ENCODE assay signal across 8 cellular contexts in genomic region chr15:75597667-75598341, GRCh38. TPM values are rescaled to one million over a fixed set of nuclear protein-coding genes. Genes with fewer than 3 reads are reported as not detected.
A peak's percentile ranks its signal among the peaks of the same experiment; 100 is the strongest.
DNase-seq lines count a peak whose midpoint lies in the region; ATAC-seq and TF ChIP-seq lines count a peak whose summit lies in the region.

No MANE protein-coding gene starts in this region.

- no peak overlapping the region for H3K27ac Mint-ChIP-seq in Caco-2 (ENCODE audit: unreplicated experiment)

- peaks cover 6% of the 10 kb centered on the region for H3K36me3 Mint-ChIP-seq in Caco-2 (ENCODE audit: insufficient read depth, unreplicated experiment)

- no peak overlapping the region for H3K27ac ChIP-seq in MM.1S (ENCODE audit: low read length)
- no peak overlapping the region for H3K27ac ChIP-seq in adrenal gland
- H3K27ac ChIP-seq in lower lobe of right lung, result peak overlapping the region; percentile 18
- no peak overlapping the region for H3K27ac ChIP-seq in smooth muscle cell (ENCODE audit: low read depth)

- CTCF ChIA-PET in Caco-2 (lab: Charles Lee), result interaction anchor here (0.6 to 1.8 kb wide), 4 partner anchors 19 to 89 kb away, joined by 3 to 7 read pairs (median 4); partner anchors contain the start of gene PTPN9

- no peaks in the 10 kb centered on the region for H3K9me2 ChIP-seq in MM.1S (replicated peaks; ENCODE audit: insufficient read depth, low read length)

- BruUV-seq in Caco-2 (replicated peaks; lab: Mats Ljungman, UMichigan), result no TSS peak

- H2AFZ ChIP-seq in MM.1S (ENCODE audit: low read length) (no peak overlapping the region), smooth muscle cell (ENCODE audit: low read depth) (no peak overlapping the region)

- H3K4me2 ChIP-seq in MM.1S (ENCODE audit: low read depth, low read length) (no peak overlapping the region), smooth muscle cell (no peak overlapping the region)

- peak; percentile 41 to 48 for ATAC-seq in lower lobe of right lung
- ATAC-seq in HG03097 (IDR thresholded peaks at IDR 0.05; ENCODE audit: low FRiP score, unreplicated experiment), result no peak
- no peak for ATAC-seq in GM19397 (IDR thresholded peaks at IDR 0.05; ENCODE audit: unreplicated experiment)
- ATAC-seq in HG03135 (IDR thresholded peaks at IDR 0.05; ENCODE audit: unreplicated experiment), result no peak

- H3F3A ChIP-seq in MM.1S (ENCODE audit: insufficient read depth, low read length) (no peaks in the 10 kb centered on the region; the same call in 1 of the 2 replicates), smooth muscle cell (ENCODE audit: low read depth) (no peaks in the 10 kb centered on the region)

- peaks cover 19% of the 10 kb centered on the region for H3K4me1 Mint-ChIP-seq in Caco-2 (ENCODE audit: low read depth, unreplicated experiment)

- TF ChIP-seq CTCF in Caco-2 (IDR thresholded peaks at IDR 0.05; ENCODE audit: insufficient read depth in 1 of 2, low read depth in 1 of 2, low read length in 1 of 2, severe bottlenecking in 1 of 2, unreplicated experiment in 1 of 2) (peak; percentile 6 to 18), MM.1S (IDR thresholded peaks at IDR 0.05; ENCODE audit: low read length) (peak; percentile 37), adrenal gland (IDR thresholded peaks at IDR 0.05) (peak in 5 of 6 experiments; percentile 30 to 35 (median 33)), lower lobe of right lung (IDR thresholded peaks at IDR 0.05) (peak; percentile 50), smooth muscle cell (IDR thresholded peaks at IDR 0.05; ENCODE audit: borderline replicate concordance, insufficient read depth, poor library complexity, severe bottlenecking) (no peak)

- WGBS in adrenal gland, 4 donors, result 74 to 81% (median 77%) methylated on average over 3 of the region's 3 CpGs
- WGBS in smooth muscle cell (ENCODE audit: low lambda C conversion rate), result 89% methylated on average over 3 of the region's 3 CpGs

- H3K9me3 ChIP-seq in Caco-2 (no peaks in the 10 kb centered on the region), MM.1S (replicated peaks; ENCODE audit: insufficient read depth, low read length) (no peaks in the 10 kb centered on the region), adrenal gland (replicated peaks in 1 of 3) (no peaks in the 10 kb centered on the region), lower lobe of right lung (no peaks in the 10 kb centered on the region), smooth muscle cell (replicated peaks; ENCODE audit: low read depth) (no peaks in the 10 kb centered on the region)

- no peaks in the 10 kb centered on the region for H3K27me3 Mint-ChIP-seq in Caco-2 (ENCODE audit: insufficient read depth, unreplicated experiment)

- TF ChIP-seq POLR2A in adrenal gland (IDR thresholded peaks at IDR 0.05), result no peak

- H3K79me2 ChIP-seq in MM.1S (ENCODE audit: low read length) (no peaks in the 10 kb centered on the region), smooth muscle cell (ENCODE audit: low read depth) (no peaks in the 10 kb centered on the region)

- H3K36me3 ChIP-seq in Caco-2 (ENCODE audit: control insufficient read depth, insufficient read depth, low read length), result no peaks in the 10 kb centered on the region; the same call in none of the 2 replicates
- H3K36me3 ChIP-seq in MM.1S (replicated peaks; ENCODE audit: insufficient read depth, low read length), result no peaks in the 10 kb centered on the region
- H3K36me3 ChIP-seq in adrenal gland (replicated peaks in 1 of 2), result peaks cover 0 to 59% of the 10 kb centered on the region in 2 donors
- H3K36me3 ChIP-seq in lower lobe of right lung, result peaks cover 71% of the 10 kb centered on the region
- H3K36me3 ChIP-seq in smooth muscle cell (ENCODE audit: low read depth), result no peaks in the 10 kb centered on the region

- no peak overlapping the region for H3K4me3 ChIP-seq in Caco-2 (ENCODE audit: low read depth, low read length)
- no peak overlapping the region for H3K4me3 ChIP-seq in MM.1S (ENCODE audit: low read length)
- H3K4me3 ChIP-seq in adrenal gland, result no peak overlapping the region
- H3K4me3 ChIP-seq in lower lobe of right lung, result no peak overlapping the region
- no peak overlapping the region for H3K4me3 ChIP-seq in smooth muscle cell

- POLR2A ChIA-PET in Caco-2 (lab: Charles Lee), result interaction anchor here (0.6 to 1.7 kb wide), 2 partner anchors 43 to 137 kb away, joined by 3 to 5 read pairs; partner anchors contain the start of gene IMP3

- H3K4me3 Mint-ChIP-seq in Caco-2 (ENCODE audit: unreplicated experiment), result no peak overlapping the region

- H4K20me1 ChIP-seq in MM.1S (ENCODE audit: insufficient read depth, low read length) (no peaks in the 10 kb centered on the region), smooth muscle cell (ENCODE audit: low read depth) (no peaks in the 10 kb centered on the region)

- no peak for DNase-seq in Caco-2
- no peak for DNase-seq in MM.1S
- DNase-seq in adrenal gland, result peak in 2 of 7 donors; percentile 24 to 27
- no peak for DNase-seq in lower lobe of right lung
- no peak for DNase-seq in smooth muscle cell (lab: John Stamatoyannopoulos, UW; ENCODE audit: unreplicated experiment)

- H3K9me3 Mint-ChIP-seq in Caco-2 (ENCODE audit: unreplicated experiment), result no peaks in the 10 kb centered on the region

- intact Hi-C loops in Caco-2 (cut with micrococcal nuclease; ENCODE audit: unreplicated experiment) (no loop called here), adrenal gland (cut with DNase I) (no loop called here), lower lobe of right lung (cut with DNase I) (no loop called here)

- H3K4me1 ChIP-seq in Caco-2 (peaks cover 19% of the 10 kb centered on the region), MM.1S (ENCODE audit: low read length) (no peaks in the 10 kb centered on the region), adrenal gland (replicated peaks in 1 of 2) (peaks cover 0 to 4% of the 10 kb centered on the region in 2 donors), lower lobe of right lung (peaks cover 16% of the 10 kb centered on the region), smooth muscle cell (ENCODE audit: low read depth) (no peaks in the 10 kb centered on the region)

- no peak overlapping the region for H3K9ac ChIP-seq in MM.1S (ENCODE audit: low read length)
- H3K9ac ChIP-seq in smooth muscle cell (ENCODE audit: low read depth), result no peak overlapping the region

- H3K27me3 ChIP-seq in Caco-2 (replicated peaks; ENCODE audit: control insufficient read depth, insufficient read depth, low read length) (no peaks in the 10 kb centered on the region), MM.1S (replicated peaks; ENCODE audit: insufficient read depth, low read length) (no peaks in the 10 kb centered on the region), adrenal gland (no peaks in the 10 kb centered on the region), lower lobe of right lung (ENCODE audit: low read depth) (no peaks in the 10 kb centered on the region), smooth muscle cell (ENCODE audit: low read depth) (no peaks in the 10 kb centered on the region)

RNA-seq across cellular contexts. Expression of gene PTPN9, which starts 18.7 kb away (rescaled TPM):
- total RNA-seq in Caco-2 (2022) (25.4 and 27.7 TPM in 2 replicates), adrenal gland (10 to 100 TPM; 11.7 to 28.5 (median 19.9) TPM), lower lobe of right lung (31.4 TPM), smooth muscle cell (20.3 and 24.2 TPM in 2 replicates)
- polyA plus RNA-seq in adrenal gland (10 to 100 TPM in 1 of 3 donors, 1 to 10 TPM in 2; 5.9 to 20.1 (median 6.1) TPM), smooth muscle cell (21.6 and 23.4 TPM in 2 replicates)

RNA-seq across cellular contexts. Expression of gene SNUPN, which starts 27.7 kb away (rescaled TPM):
- total RNA-seq in Caco-2 (2022), result 10.6 and 12.5 TPM in 2 replicates
- total RNA-seq in adrenal gland, result 10 to 100 TPM; 18.5 to 40.8 (median 25.1) TPM
- polyA plus RNA-seq in adrenal gland, result 10 to 100 TPM; 13.5 to 21.8 (median 16.7) TPM
- total RNA-seq in lower lobe of right lung, result 21.7 TPM
- total RNA-seq in smooth muscle cell, result 15.2 and 20.7 TPM in 2 replicates
- polyA plus RNA-seq in smooth muscle cell, result 24.0 and 26.7 TPM in 2 replicates

RNA-seq across cellular contexts. Expression of gene IMP3, which starts 42.2 kb away (rescaled TPM):
- 58.4 and 60.4 TPM in 2 replicates for total RNA-seq in Caco-2 (2022)
- 100 to 1,000 TPM in 5 of 8 donors, 10 to 100 TPM in 3; 74.9 to 161 (median 138) TPM for total RNA-seq in adrenal gland
- 10 to 100 TPM; 49.8 to 74.8 (median 64.0) TPM for polyA plus RNA-seq in adrenal gland
- 56.5 TPM for total RNA-seq in lower lobe of right lung
- 54.1 and 55.6 TPM in 2 replicates for total RNA-seq in smooth muscle cell
- 56.7 and 57.5 TPM in 2 replicates for polyA plus RNA-seq in smooth muscle cell

RNA-seq across cellular contexts. Expression of gene SNX33, which starts 49.9 kb away (rescaled TPM):
- total RNA-seq in Caco-2 (2022) (17.9 and 19.4 TPM in 2 replicates), adrenal gland (10 to 100 TPM; 15.3 to 41.4 (median 25.4) TPM), lower lobe of right lung (28.9 TPM), smooth muscle cell (9.7 and 13.6 TPM in 2 replicates)
- polyA plus RNA-seq in adrenal gland (10 to 100 TPM; 12.1 to 18.3 (median 12.9) TPM), smooth muscle cell (14.2 and 19.2 TPM in 2 replicates)

Comparison
In these comparisons a context has a peak if more than half of its experiments do, and no peak if none do; other contexts are left out.
1. ATAC-seq: peak in lower lobe of right lung (2 of 2); none in HG03097 (single experiment), GM19397 (single experiment) and HG03135 (single experiment).